1 cellular context compared by ENCODE assay signal in the genomic region with DNA sequence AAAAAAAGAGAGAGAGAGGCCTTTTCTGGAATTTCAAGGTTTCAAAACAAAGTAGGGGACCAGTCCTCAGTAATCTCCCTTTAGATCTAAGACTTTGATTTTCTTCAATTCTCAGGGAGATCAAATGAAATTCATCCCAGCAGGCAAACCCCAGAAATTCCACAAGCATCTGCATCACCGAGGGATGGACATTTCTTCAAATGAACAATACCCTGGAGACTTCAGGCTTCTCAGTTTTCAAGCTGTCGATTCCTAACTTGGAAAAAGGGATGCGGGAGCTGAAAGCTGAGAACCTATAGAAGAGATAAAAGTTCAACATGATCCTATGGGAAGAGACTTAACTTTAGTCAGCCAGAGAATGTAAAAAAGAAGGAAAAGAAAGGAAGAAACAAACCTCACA.
TF ChIP-seq lines count a peak whose summit lies in the region.

No MANE protein-coding gene starts in this region.

TF ChIP-seq in HepG2, 621 proteins besides CTCF, POLR2A, EP300 and RAD21 (continued from another document):
- TF ChIP-seq, protein P1, sequence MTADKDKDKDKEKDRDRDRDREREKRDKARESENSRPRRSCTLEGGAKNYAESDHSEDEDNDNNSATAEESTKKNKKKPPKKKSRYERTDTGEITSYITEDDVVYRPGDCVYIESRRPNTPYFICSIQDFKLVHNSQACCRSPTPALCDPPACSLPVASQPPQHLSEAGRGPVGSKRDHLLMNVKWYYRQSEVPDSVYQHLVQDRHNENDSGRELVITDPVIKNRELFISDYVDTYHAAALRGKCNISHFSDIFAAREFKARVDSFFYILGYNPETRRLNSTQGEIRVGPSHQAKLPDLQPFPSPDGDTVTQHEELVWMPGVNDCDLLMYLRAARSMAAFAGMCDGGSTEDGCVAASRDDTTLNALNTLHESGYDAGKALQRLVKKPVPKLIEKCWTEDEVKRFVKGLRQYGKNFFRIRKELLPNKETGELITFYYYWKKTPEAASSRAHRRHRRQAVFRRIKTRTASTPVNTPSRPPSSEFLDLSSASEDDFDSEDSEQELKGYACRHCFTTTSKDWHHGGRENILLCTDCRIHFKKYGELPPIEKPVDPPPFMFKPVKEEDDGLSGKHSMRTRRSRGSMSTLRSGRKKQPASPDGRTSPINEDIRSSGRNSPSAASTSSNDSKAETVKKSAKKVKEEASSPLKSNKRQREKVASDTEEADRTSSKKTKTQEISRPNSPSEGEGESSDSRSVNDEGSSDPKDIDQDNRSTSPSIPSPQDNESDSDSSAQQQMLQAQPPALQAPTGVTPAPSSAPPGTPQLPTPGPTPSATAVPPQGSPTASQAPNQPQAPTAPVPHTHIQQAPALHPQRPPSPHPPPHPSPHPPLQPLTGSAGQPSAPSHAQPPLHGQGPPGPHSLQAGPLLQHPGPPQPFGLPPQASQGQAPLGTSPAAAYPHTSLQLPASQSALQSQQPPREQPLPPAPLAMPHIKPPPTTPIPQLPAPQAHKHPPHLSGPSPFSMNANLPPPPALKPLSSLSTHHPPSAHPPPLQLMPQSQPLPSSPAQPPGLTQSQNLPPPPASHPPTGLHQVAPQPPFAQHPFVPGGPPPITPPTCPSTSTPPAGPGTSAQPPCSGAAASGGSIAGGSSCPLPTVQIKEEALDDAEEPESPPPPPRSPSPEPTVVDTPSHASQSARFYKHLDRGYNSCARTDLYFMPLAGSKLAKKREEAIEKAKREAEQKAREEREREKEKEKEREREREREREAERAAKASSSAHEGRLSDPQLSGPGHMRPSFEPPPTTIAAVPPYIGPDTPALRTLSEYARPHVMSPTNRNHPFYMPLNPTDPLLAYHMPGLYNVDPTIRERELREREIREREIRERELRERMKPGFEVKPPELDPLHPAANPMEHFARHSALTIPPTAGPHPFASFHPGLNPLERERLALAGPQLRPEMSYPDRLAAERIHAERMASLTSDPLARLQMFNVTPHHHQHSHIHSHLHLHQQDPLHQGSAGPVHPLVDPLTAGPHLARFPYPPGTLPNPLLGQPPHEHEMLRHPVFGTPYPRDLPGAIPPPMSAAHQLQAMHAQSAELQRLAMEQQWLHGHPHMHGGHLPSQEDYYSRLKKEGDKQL (CRISPR knock-in tag; IDR thresholded peaks at IDR 0.05; ENCODE audit: low read depth): no peak
- TF ChIP-seq SRSF9 (IDR thresholded peaks at IDR 0.05; ENCODE audit: borderline replicate concordance, insufficient read depth, low read depth, low read length, poor library complexity, severe bottlenecking) (no peak), MXI1 (IDR thresholded peaks at IDR 0.05; ENCODE audit: borderline replicate concordance, low read depth, low read length) (no peak), ARID2 (CRISPR knock-in tag; IDR thresholded peaks at IDR 0.05; ENCODE audit: borderline replicate concordance) (no peak), CREM (IDR thresholded peaks at IDR 0.05) (no peak), CREM (CRISPR knock-in tag; IDR thresholded peaks at IDR 0.05) (no peak), NONO (IDR thresholded peaks at IDR 0.05) (no peak), NONO (CRISPR knock-in tag; conservative IDR thresholded peaks at IDR 0.05) (no peak), FOSL1 (CRISPR knock-in tag; IDR thresholded peaks at IDR 0.05; ENCODE audit: borderline replicate concordance) (no peak), SMYD3 (CRISPR knock-in tag; IDR thresholded peaks at IDR 0.05) (no peak), U2AF1 (optimal IDR thresholded peaks at IDR 0.05; ENCODE audit: low read depth, low read length) (no peak), HHEX (CRISPR knock-in tag; IDR thresholded peaks at IDR 0.05) (no peak), RFX5 (IDR thresholded peaks at IDR 0.05; ENCODE audit: low read depth, low read length) (no peak)
- TF ChIP-seq, protein P2, sequence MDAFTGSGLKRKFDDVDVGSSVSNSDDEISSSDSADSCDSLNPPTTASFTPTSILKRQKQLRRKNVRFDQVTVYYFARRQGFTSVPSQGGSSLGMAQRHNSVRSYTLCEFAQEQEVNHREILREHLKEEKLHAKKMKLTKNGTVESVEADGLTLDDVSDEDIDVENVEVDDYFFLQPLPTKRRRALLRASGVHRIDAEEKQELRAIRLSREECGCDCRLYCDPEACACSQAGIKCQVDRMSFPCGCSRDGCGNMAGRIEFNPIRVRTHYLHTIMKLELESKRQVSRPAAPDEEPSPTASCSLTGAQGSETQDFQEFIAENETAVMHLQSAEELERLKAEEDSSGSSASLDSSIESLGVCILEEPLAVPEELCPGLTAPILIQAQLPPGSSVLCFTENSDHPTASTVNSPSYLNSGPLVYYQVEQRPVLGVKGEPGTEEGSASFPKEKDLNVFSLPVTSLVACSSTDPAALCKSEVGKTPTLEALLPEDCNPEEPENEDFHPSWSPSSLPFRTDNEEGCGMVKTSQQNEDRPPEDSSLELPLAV (CRISPR knock-in tag; conservative IDR thresholded peaks at IDR 0.05; ENCODE audit: low read depth): no peak
- TF ChIP-seq, protein P3, sequence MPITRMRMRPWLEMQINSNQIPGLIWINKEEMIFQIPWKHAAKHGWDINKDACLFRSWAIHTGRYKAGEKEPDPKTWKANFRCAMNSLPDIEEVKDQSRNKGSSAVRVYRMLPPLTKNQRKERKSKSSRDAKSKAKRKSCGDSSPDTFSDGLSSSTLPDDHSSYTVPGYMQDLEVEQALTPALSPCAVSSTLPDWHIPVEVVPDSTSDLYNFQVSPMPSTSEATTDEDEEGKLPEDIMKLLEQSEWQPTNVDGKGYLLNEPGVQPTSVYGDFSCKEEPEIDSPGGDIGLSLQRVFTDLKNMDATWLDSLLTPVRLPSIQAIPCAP (CRISPR knock-in tag; IDR thresholded peaks at IDR 0.05; ENCODE audit: low read depth): no peak
- TF ChIP-seq, protein P4, sequence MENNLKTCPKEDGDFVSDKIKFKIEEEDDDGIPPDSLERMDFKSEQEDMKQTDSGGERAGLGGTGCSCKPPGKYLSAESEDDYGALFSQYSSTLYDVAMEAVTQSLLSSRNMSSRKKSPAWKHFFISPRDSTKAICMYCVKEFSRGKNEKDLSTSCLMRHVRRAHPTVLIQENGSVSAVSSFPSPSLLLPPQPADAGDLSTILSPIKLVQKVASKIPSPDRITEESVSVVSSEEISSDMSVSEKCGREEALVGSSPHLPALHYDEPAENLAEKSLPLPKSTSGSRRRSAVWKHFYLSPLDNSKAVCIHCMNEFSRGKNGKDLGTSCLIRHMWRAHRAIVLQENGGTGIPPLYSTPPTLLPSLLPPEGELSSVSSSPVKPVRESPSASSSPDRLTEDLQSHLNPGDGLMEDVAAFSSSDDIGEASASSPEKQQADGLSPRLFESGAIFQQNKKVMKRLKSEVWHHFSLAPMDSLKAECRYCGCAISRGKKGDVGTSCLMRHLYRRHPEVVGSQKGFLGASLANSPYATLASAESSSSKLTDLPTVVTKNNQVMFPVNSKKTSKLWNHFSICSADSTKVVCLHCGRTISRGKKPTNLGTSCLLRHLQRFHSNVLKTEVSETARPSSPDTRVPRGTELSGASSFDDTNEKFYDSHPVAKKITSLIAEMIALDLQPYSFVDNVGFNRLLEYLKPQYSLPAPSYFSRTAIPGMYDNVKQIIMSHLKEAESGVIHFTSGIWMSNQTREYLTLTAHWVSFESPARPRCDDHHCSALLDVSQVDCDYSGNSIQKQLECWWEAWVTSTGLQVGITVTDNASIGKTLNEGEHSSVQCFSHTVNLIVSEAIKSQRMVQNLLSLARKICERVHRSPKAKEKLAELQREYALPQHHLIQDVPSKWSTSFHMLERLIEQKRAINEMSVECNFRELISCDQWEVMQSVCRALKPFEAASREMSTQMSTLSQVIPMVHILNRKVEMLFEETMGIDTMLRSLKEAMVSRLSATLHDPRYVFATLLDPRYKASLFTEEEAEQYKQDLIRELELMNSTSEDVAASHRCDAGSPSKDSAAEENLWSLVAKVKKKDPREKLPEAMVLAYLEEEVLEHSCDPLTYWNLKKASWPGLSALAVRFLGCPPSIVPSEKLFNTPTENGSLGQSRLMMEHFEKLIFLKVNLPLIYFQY (CRISPR knock-in tag; IDR thresholded peaks at IDR 0.05; ENCODE audit: borderline replicate concordance): no peak
- TF ChIP-seq, protein P5, sequence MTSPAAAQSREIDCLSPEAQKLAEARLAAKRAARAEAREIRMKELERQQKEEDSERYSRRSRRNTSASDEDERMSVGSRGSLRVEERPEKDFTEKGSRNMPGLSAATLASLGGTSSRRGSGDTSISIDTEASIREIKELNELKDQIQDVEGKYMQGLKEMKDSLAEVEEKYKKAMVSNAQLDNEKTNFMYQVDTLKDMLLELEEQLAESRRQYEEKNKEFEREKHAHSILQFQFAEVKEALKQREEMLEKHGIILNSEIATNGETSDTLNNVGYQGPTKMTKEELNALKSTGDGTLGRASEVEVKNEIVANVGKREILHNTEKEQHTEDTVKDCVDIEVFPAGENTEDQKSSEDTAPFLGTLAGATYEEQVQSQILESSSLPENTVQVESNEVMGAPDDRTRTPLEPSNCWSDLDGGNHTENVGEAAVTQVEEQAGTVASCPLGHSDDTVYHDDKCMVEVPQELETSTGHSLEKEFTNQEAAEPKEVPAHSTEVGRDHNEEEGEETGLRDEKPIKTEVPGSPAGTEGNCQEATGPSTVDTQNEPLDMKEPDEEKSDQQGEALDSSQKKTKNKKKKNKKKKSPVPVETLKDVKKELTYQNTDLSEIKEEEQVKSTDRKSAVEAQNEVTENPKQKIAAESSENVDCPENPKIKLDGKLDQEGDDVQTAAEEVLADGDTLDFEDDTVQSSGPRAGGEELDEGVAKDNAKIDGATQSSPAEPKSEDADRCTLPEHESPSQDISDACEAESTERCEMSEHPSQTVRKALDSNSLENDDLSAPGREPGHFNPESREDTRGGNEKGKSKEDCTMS (CRISPR knock-in tag; conservative IDR thresholded peaks at IDR 0.05): no peak
- TF ChIP-seq, protein P6, sequence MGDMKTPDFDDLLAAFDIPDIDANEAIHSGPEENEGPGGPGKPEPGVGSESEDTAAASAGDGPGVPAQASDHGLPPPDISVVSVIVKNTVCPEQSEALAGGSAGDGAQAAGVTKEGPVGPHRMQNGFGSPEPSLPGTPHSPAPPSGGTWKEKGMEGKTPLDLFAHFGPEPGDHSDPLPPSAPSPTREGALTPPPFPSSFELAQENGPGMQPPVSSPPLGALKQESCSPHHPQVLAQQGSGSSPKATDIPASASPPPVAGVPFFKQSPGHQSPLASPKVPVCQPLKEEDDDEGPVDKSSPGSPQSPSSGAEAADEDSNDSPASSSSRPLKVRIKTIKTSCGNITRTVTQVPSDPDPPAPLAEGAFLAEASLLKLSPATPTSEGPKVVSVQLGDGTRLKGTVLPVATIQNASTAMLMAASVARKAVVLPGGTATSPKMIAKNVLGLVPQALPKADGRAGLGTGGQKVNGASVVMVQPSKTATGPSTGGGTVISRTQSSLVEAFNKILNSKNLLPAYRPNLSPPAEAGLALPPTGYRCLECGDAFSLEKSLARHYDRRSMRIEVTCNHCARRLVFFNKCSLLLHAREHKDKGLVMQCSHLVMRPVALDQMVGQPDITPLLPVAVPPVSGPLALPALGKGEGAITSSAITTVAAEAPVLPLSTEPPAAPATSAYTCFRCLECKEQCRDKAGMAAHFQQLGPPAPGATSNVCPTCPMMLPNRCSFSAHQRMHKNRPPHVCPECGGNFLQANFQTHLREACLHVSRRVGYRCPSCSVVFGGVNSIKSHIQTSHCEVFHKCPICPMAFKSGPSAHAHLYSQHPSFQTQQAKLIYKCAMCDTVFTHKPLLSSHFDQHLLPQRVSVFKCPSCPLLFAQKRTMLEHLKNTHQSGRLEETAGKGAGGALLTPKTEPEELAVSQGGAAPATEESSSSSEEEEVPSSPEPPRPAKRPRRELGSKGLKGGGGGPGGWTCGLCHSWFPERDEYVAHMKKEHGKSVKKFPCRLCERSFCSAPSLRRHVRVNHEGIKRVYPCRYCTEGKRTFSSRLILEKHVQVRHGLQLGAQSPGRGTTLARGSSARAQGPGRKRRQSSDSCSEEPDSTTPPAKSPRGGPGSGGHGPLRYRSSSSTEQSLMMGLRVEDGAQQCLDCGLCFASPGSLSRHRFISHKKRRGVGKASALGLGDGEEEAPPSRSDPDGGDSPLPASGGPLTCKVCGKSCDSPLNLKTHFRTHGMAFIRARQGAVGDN (CRISPR knock-in tag; IDR thresholded peaks at IDR 0.05): no peak
- TF ChIP-seq, protein P7, sequence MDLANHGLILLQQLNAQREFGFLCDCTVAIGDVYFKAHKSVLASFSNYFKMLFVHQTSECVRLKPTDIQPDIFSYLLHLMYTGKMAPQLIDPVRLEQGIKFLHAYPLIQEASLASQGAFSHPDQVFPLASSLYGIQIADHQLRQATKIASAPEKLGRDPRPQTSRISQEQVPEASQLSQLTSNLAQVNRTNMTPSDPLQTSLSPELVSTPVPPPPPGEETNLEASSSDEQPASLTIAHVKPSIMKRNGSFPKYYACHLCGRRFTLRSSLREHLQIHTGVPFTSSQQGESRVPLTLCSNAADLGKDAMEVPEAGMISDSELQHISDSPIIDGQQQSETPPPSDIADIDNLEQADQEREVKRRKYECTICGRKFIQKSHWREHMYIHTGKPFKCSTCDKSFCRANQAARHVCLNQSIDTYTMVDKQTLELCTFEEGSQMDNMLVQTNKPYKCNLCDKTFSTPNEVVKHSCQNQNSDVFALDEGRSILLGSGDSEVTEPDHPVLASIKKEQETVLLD (CRISPR knock-in tag; IDR thresholded peaks at IDR 0.05; ENCODE audit: low read depth): no peak
- TF ChIP-seq, protein P8, sequence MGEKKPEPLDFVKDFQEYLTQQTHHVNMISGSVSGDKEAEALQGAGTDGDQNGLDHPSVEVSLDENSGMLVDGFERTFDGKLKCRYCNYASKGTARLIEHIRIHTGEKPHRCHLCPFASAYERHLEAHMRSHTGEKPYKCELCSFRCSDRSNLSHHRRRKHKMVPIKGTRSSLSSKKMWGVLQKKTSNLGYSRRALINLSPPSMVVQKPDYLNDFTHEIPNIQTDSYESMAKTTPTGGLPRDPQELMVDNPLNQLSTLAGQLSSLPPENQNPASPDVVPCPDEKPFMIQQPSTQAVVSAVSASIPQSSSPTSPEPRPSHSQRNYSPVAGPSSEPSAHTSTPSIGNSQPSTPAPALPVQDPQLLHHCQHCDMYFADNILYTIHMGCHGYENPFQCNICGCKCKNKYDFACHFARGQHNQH (CRISPR knock-in tag; IDR thresholded peaks at IDR 0.05): no peak
